ENCODE assay signal across 8 cellular contexts in genomic region chr7:74203157-74203556, GRCh38. TPM values are rescaled to one million over a fixed set of nuclear protein-coding genes. Genes with fewer than 3 reads are reported as not detected.
DNase-seq lines count a peak whose midpoint lies in the region; ATAC-seq and TF ChIP-seq lines count a peak whose summit lies in the region.

No MANE protein-coding gene starts in this region.

- intact Hi-C loops in CD4-positive, alpha-beta T cell (cut with DNase I, micrococcal nuclease) = loop anchor here in 1 of 2 experiments (10.0 kb wide), 1 partner anchor 72 kb away; no protein-coding TSS in a partner anchor
- intact Hi-C loops in transverse colon (cut with DNase I; ENCODE audit: low total_unique reads) = no loop called here

- WGBS in transverse colon (ENCODE audit: low coverage in 1 of 2), 2 donors = 28 to 73% methylated on average over 1 to 10 of the region's 10 CpGs

- no peak for TF ChIP-seq POLR2A in transverse colon (IDR thresholded peaks at IDR 0.05)

- H3K9me3 Mint-ChIP-seq in CD4-positive, alpha-beta T cell = no peaks in the 10 kb centered on the region

- H3K9me3 ChIP-seq in CD4-positive, alpha-beta T cell (ENCODE audit: control insufficient read depth, low read length) = no peaks in the 10 kb centered on the region
- H3K9me3 ChIP-seq in transverse colon = no peaks in the 10 kb centered on the region

- H3K27me3 ChIP-seq in CD4-positive, alpha-beta T cell (ENCODE audit: control insufficient read depth, insufficient read depth, low read length) = no peaks in the 10 kb centered on the region
- peaks cover 8% of the 10 kb centered on the region for H3K27me3 ChIP-seq in transverse colon

- H3K36me3 Mint-ChIP-seq in CD4-positive, alpha-beta T cell (ENCODE audit: low read depth) = peaks cover 4% of the 10 kb centered on the region

- peaks cover 0 to 21% (median 5%) of the 10 kb centered on the region in 4 donors for H3K4me1 ChIP-seq in transverse colon

- H3K27me3 Mint-ChIP-seq in CD4-positive, alpha-beta T cell = no peaks in the 10 kb centered on the region

- POLR2A ChIA-PET in CD4-positive, alpha-beta T cell (lab: Charles Lee) = no interaction called here

- TF ChIP-seq EP300 in transverse colon (IDR thresholded peaks at IDR 0.05; ENCODE audit: low read depth) = no peak

- no peak for ATAC-seq in CD4-positive, alpha-beta T cell (ENCODE audit: poor library complexity)
- ATAC-seq in GM21786 (IDR thresholded peaks at IDR 0.05; ENCODE audit: unreplicated experiment) = no peak
- ATAC-seq in HG03520 (IDR thresholded peaks at IDR 0.05; ENCODE audit: unreplicated experiment) = no peak

- DNase-seq in CD4-positive, alpha-beta T cell = no peak
- DNase-seq in HPDE6-E6E7 (ENCODE audit: extremely low spot score) (peak; percentile 57), UCSD-AML1 (lab: John Stamatoyannopoulos, UW; ENCODE audit: unreplicated experiment) (peak; percentile 25), hepatic stellate cell (ENCODE audit: low spot score) (peak; percentile 47), transverse colon (peak; percentile 39), NCI-H2227 (lab: John Stamatoyannopoulos, UW; ENCODE audit: unreplicated experiment) (no peak)

- H3K27ac Mint-ChIP-seq in CD4-positive, alpha-beta T cell = no peak overlapping the region

- CTCF ChIA-PET in CD4-positive, alpha-beta T cell (lab: Charles Lee) = interaction anchor here (1.0 kb wide), 1 partner anchor 135 kb away, joined by 4 read pairs; no protein-coding TSS in a partner anchor

- H3K27ac ChIP-seq in CD4-positive, alpha-beta T cell (ENCODE audit: low read depth, low read length) = no peak overlapping the region
- H3K27ac ChIP-seq in transverse colon = no peak overlapping the region

- in situ Hi-C loops in transverse colon (cut with MboI; ENCODE audit: low pct_ligation_motif_present in 1 of 4, low pct_unique_long_range_greater_than_20kb in 1 of 4, low sequenced_read_pairs in 3 of 4) = loop anchor here in 2 of 4 donors (5.0 to 10.0 kb wide), 2 partner anchors 136 to 202 kb away; no protein-coding TSS in a partner anchor

- TF ChIP-seq CTCF in CD4-positive, alpha-beta T cell (IDR thresholded peaks at IDR 0.05) = peak; percentile 32
- TF ChIP-seq CTCF in transverse colon (IDR thresholded peaks at IDR 0.05) = peak; percentile 40 to 63 (median 52)

- H3K4me1 Mint-ChIP-seq in CD4-positive, alpha-beta T cell (ENCODE audit: low read depth) = peaks cover 8% of the 10 kb centered on the region

- no peak overlapping the region for H3K4me3 Mint-ChIP-seq in CD4-positive, alpha-beta T cell

- no peak overlapping the region for H3K4me3 ChIP-seq in transverse colon

- no peaks in the 10 kb centered on the region for H3K36me3 ChIP-seq in transverse colon

RNA-seq across cellular contexts. Expression of gene LAT2, which starts 6.6 kb away (rescaled TPM):
- 1 to 10 TPM; 1.7 to 2.4 TPM for total RNA-seq in CD4-positive, alpha-beta T cell
- total RNA-seq in transverse colon = 10 to 100 TPM in 1 of 4 donors, 1 to 10 TPM in 1, not detected in 2; 2.3 to 12.7 TPM

RNA-seq across cellular contexts. Expression of gene EIF4H, which starts 29.0 kb away (rescaled TPM):
- 100 to 1,000 TPM; 311 to 316 TPM for total RNA-seq in CD4-positive, alpha-beta T cell
- total RNA-seq in transverse colon = 100 to 1,000 TPM; 175 to 250 (median 213) TPM

RNA-seq across cellular contexts. Expression of gene RFC2, which starts 51.0 kb away (rescaled TPM):
- 1 to 10 TPM; 8.5 to 9.6 TPM for total RNA-seq in CD4-positive, alpha-beta T cell
- 10 to 100 TPM in 2 of 4 donors, 1 to 10 TPM in 2; 6.7 to 17.3 (median 9.3) TPM for total RNA-seq in transverse colon

Comparison
In these comparisons a context has a peak if more than half of its experiments do, and no peak if none do; other contexts are left out.
1. DNase-seq: peak in HPDE6-E6E7 (single experiment), UCSD-AML1 (single experiment), hepatic stellate cell (single experiment) and transverse colon (single experiment); none in CD4-positive, alpha-beta T cell (0 of 10) and NCI-H2227 (single experiment).